Comparison of ENCODE assay signal across 8 cellular contexts in the genomic region with DNA sequence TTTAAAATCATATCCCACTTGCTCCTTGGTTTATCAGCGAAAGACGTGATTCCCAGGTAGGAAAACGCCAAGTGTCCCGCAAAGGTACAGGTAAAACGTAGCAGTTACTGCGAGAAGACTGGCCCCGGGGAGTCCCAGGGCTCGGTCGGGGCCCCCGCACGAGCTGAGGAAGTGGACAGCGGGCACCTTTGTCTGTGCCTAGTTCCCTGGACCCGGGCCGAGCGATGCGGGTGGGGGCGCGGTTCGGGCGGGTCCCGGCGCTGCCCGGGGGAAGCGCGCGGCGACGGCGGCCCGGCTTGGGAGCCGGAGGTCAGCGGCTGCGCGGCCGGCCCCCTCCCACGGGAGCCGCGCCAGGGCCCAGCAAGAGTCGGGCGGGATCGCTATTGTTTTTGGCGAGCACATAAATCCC. TPM values are rescaled to one million over a fixed set of nuclear protein-coding genes. Genes with fewer than 3 reads are reported as not detected.
DNase-seq lines count a peak whose midpoint lies in the region; ATAC-seq, FAIRE-seq and TF ChIP-seq lines count a peak whose summit lies in the region.

No MANE protein-coding gene starts in this region.

- peaks cover 14% of the 10 kb centered on the region for H3K4me1 Mint-ChIP-seq in stimulated activated naive CD8-positive, alpha-beta T cell treated with anti-CD3 and anti-CD28 coated beads, Interleukin-15, Interleukin-2, amounts not matched to agents 100 ng/mL and 50 ng/mL, for 24 hours (ENCODE audit: low read depth)

- 0% methylated on average over 14 of the region's 42 CpGs; no CpG with 5 or more reads in 1 of the 2 experiments for WGBS in IMR-90 (ENCODE audit: extremely low coverage in 2 of 2, insufficient read length in 1 of 2), 2 experiments
- 0 to 2% methylated on average over 9 to 42 of the region's 42 CpGs for WGBS in body of pancreas, 2 donors

- peak overlapping the region; percentile 99 for H3K4me2 ChIP-seq in IMR-90 (ENCODE audit: low read depth, low read length)
- H3K4me2 ChIP-seq in keratinocyte (ENCODE audit: control insufficient read depth, extremely low read depth, insufficient read depth, low read depth, low read length): peak overlapping the region; percentile 93

- CTCF ChIA-PET in IMR-90 (lab: Yijun Ruan, JAX): no interaction called here

- peaks cover 0 to 25% of the 10 kb centered on the region in 2 experiments; a peak in 2 of 4 replicates for H3K79me1 ChIP-seq in IMR-90 (ENCODE audit: low read depth in 1 of 2, low read length in 2 of 2)

- no peak for DNase-seq in GM06990 (ENCODE audit: extremely low read depth, insufficient read length)
- DNase-seq in IMR-90: no peak
- peak; percentile 71 to 87 (median 76) for DNase-seq in body of pancreas
- no peak for DNase-seq in keratinocyte (ENCODE audit: low read depth, low spot score)
- no peak for DNase-seq in SIG-M5 (lab: John Stamatoyannopoulos, UW)
- DNase-seq in NK-92 treated with Interleukin-12 subunit alpha and Interleukin-12 subunit beta, amount 100 ng/mL, for 24 hours (lab: John Stamatoyannopoulos, UW): no peak
- DNase-seq in epidermal melanocyte (ENCODE audit: insufficient read length, low spot score): no peak

- in situ Hi-C loops in IMR-90 (cut with MboI; ENCODE audit: low sequenced_read_pairs): no loop called here

- no peaks in the 10 kb centered on the region for H3K79me2 ChIP-seq in keratinocyte (ENCODE audit: control insufficient read depth, insufficient read depth, low read length)

- no peaks in the 10 kb centered on the region for H3K36me3 Mint-ChIP-seq in stimulated activated naive CD8-positive, alpha-beta T cell treated with anti-CD3 and anti-CD28 coated beads, Interleukin-15, Interleukin-2, amounts not matched to agents 100 ng/mL and 50 ng/mL, for 24 hours (ENCODE audit: low read depth)

- H3K18ac ChIP-seq in IMR-90 (ENCODE audit: low read depth, low read length): peak overlapping the region; percentile 77

- H3K4me3 ChIP-seq in GM06990 (replicated peaks; ENCODE audit: low read depth, low read length): peak overlapping the region; percentile 71
- H3K4me3 ChIP-seq in IMR-90 (ENCODE audit: insufficient read depth, low read depth, low read length): peak overlapping the region; percentile 82
- H3K4me3 ChIP-seq in body of pancreas: peak overlapping the region; percentile 50 to 86
- H3K4me3 ChIP-seq in keratinocyte (ENCODE audit: control insufficient read depth in 2 of 3, extremely low read depth in 1 of 3, insufficient read depth in 2 of 3, low read depth in 1 of 3, low read length in 3 of 3): peak overlapping the region; percentile 71 to 77 (median 76)

- peak overlapping the region in 1 of 2 experiments; percentile 72; a peak in 2 of 4 replicates for H4K8ac ChIP-seq in IMR-90 (ENCODE audit: low read depth in 2 of 2, low read length in 2 of 2)

- intact Hi-C loops in IMR-90 (cut with micrococcal nuclease): loop anchor here (5.0 kb wide), 1 partner anchor 49 kb away; no protein-coding TSS in a partner anchor
- intact Hi-C loops in body of pancreas (cut with DNase I): no loop called here

- peak overlapping the region; percentile 53 for H2AK9ac ChIP-seq in IMR-90 (replicated peaks; ENCODE audit: low read depth, low read length, poor library complexity)

- peak overlapping the region; percentile 29; the same call in 1 of the 2 replicates for H3K56ac ChIP-seq in IMR-90 (ENCODE audit: extremely low read depth, insufficient read depth, low read length)

- no TSS peak for BruUV-seq in IMR-90 (replicated peaks; lab: Mats Ljungman, UMichigan)

- H3K9me3 Mint-ChIP-seq in stimulated activated naive CD8-positive, alpha-beta T cell treated with anti-CD3 and anti-CD28 coated beads, Interleukin-15, Interleukin-2, amounts not matched to agents 100 ng/mL and 50 ng/mL, for 24 hours: no peaks in the 10 kb centered on the region

- POLR2A ChIA-PET in IMR-90 (lab: Charles Lee; ENCODE audit: unreplicated experiment): no interaction called here

- peaks cover 3% of the 10 kb centered on the region for H3K27me3 ChIP-seq in GM06990 (replicated peaks; ENCODE audit: control insufficient read depth, insufficient read depth, low read length)
- peaks cover 10% of the 10 kb centered on the region for H3K27me3 ChIP-seq in IMR-90 (ENCODE audit: control insufficient read depth, insufficient read depth, low read length)
- H3K27me3 ChIP-seq in body of pancreas: no peaks in the 10 kb centered on the region
- H3K27me3 ChIP-seq in keratinocyte (ENCODE audit: control insufficient read depth, extremely low read depth, insufficient read depth, low read length): peaks cover 7% of the 10 kb centered on the region

- H3K9me3 ChIP-seq in IMR-90 (ENCODE audit: control insufficient read depth, insufficient read depth, low read length): no peaks in the 10 kb centered on the region
- no peaks in the 10 kb centered on the region for H3K9me3 ChIP-seq in body of pancreas
- H3K9me3 ChIP-seq in keratinocyte (ENCODE audit: control insufficient read depth, low read depth, low read length): no peaks in the 10 kb centered on the region

- H4K91ac ChIP-seq in IMR-90 (ENCODE audit: insufficient read depth, low read depth, low read length): 0 out of 2 replicates have a peak overlapping the region, but pooled peaks have one; percentile 46

- H4K5ac ChIP-seq in IMR-90 (ENCODE audit: low read depth, low read length): peak overlapping the region; percentile 92

- H3K4me1 ChIP-seq in IMR-90 (ENCODE audit: control insufficient read depth, insufficient read depth, low read length): peaks cover 2% of the 10 kb centered on the region; the same call in 1 of the 2 replicates
- H3K4me1 ChIP-seq in body of pancreas: peaks cover 20% of the 10 kb centered on the region
- peaks cover 9% of the 10 kb centered on the region for H3K4me1 ChIP-seq in keratinocyte (ENCODE audit: control insufficient read depth, extremely low read depth, insufficient read depth, low read length)

- peak overlapping the region; percentile 77 for H3K4ac ChIP-seq in IMR-90 (ENCODE audit: low read depth, low read length)

- ATAC-seq in IMR-90 (ENCODE audit: low read depth) (peak; percentile 6), body of pancreas (peak; percentile 54)

- H4K20me1 ChIP-seq in IMR-90 (ENCODE audit: insufficient read depth, low read length) (peaks cover 16% of the 10 kb centered on the region; the same call in 1 of the 2 replicates), keratinocyte (ENCODE audit: control insufficient read depth, extremely low read depth, insufficient read depth, low read length) (no peaks in the 10 kb centered on the region)

- H3K27ac ChIP-seq in IMR-90 (ENCODE audit: insufficient read depth, low read length): peak overlapping the region; percentile 91
- peak overlapping the region; percentile 91 to 99 (median 98) for H3K27ac ChIP-seq in body of pancreas
- H3K27ac ChIP-seq in keratinocyte (ENCODE audit: control insufficient read depth, insufficient read depth, low read length): peak overlapping the region; percentile 40

- TF ChIP-seq CTCF in GM06990 (IDR thresholded peaks at IDR 0.05; ENCODE audit: insufficient read depth, low read length, poor library complexity, severe bottlenecking) (no peak), IMR-90 (conservative IDR thresholded peaks at IDR 0.05; ENCODE audit: low read depth, low read length) (no peak), body of pancreas (IDR thresholded peaks at IDR 0.05) (no peak), keratinocyte (optimal IDR thresholded peaks at IDR 0.05 in 1 of 3, IDR thresholded peaks at IDR 0.05 in 1 of 3, conservative IDR thresholded peaks at IDR 0.05 in 1 of 3; ENCODE audit: extremely low read depth in 1 of 3, insufficient read depth in 2 of 3, low read length in 3 of 3) (no peak)

- 0 out of 2 replicates have a peak overlapping the region, but pooled peaks have one; percentile 44 for H3K23ac ChIP-seq in IMR-90 (ENCODE audit: low read depth, low read length)

- H3K27ac Mint-ChIP-seq in stimulated activated naive CD8-positive, alpha-beta T cell treated with anti-CD3 and anti-CD28 coated beads, Interleukin-15, Interleukin-2, amounts not matched to agents 100 ng/mL and 50 ng/mL, for 24 hours: no peak overlapping the region

- H3K27me3 Mint-ChIP-seq in stimulated activated naive CD8-positive, alpha-beta T cell treated with anti-CD3 and anti-CD28 coated beads, Interleukin-15, Interleukin-2, amounts not matched to agents 100 ng/mL and 50 ng/mL, for 24 hours: peaks cover 38% of the 10 kb centered on the region

- H2BK120ac ChIP-seq in IMR-90 (ENCODE audit: low read depth, low read length): peak overlapping the region; percentile 75; the same call in 1 of the 2 replicates

- peak overlapping the region; percentile 95 for H2AFZ ChIP-seq in IMR-90 (replicated peaks; ENCODE audit: low read length, poor library complexity)
- peak overlapping the region; percentile 87 for H2AFZ ChIP-seq in keratinocyte (ENCODE audit: control insufficient read depth, low read length)

- H2BK5ac ChIP-seq in IMR-90 (ENCODE audit: low read depth, low read length, poor library complexity, severe bottlenecking): peak overlapping the region; percentile 87

- H2AK5ac ChIP-seq in IMR-90 (ENCODE audit: low read depth, low read length): peak overlapping the region; percentile 59; the same call in 1 of the 2 replicates

- peak overlapping the region; percentile 84; the same call in 1 of the 2 replicates for H3K14ac ChIP-seq in IMR-90 (replicated peaks; ENCODE audit: low read depth, low read length)

- peak overlapping the region; percentile 81 for H3K9ac ChIP-seq in IMR-90 (ENCODE audit: low read depth, low read length)
- peak overlapping the region; percentile 64 for H3K9ac ChIP-seq in keratinocyte (ENCODE audit: control insufficient read depth, extremely low read depth, insufficient read depth, low read length)

- H3K9me1 ChIP-seq in IMR-90 (ENCODE audit: insufficient read depth, low read length) (no peaks in the 10 kb centered on the region; the same call in 1 of the 2 replicates), keratinocyte (ENCODE audit: control insufficient read depth, extremely low read depth, insufficient read depth, low read length) (no peaks in the 10 kb centered on the region)

- no peak for TF ChIP-seq RAD21 in IMR-90 (IDR thresholded peaks at IDR 0.05; ENCODE audit: low read length)

- H3K36me3 ChIP-seq in GM06990 (ENCODE audit: control insufficient read depth, insufficient read depth, low read length) (no peaks in the 10 kb centered on the region), IMR-90 (ENCODE audit: control insufficient read depth, insufficient read depth, low read length) (no peaks in the 10 kb centered on the region), body of pancreas (replicated peaks in 1 of 2; ENCODE audit: insufficient read depth in 1 of 2, low read depth in 2 of 2) (no peaks in the 10 kb centered on the region), keratinocyte (ENCODE audit: control insufficient read depth in 2 of 2, extremely low read depth in 1 of 2, insufficient read depth in 2 of 2, low read length in 2 of 2) (no peaks in the 10 kb centered on the region)

- dilution Hi-C loops in IMR-90 (cut with HindIII; ENCODE audit: low sequenced_read_pairs, unreplicated experiment): no loop called here
- dilution Hi-C loops in keratinocyte (cut with MboI; ENCODE audit: extremely low pct_ligation_motif_present, low sequenced_read_pairs): no loop called here

- peak overlapping the region; percentile 66 for H3K4me3 Mint-ChIP-seq in stimulated activated naive CD8-positive, alpha-beta T cell treated with anti-CD3 and anti-CD28 coated beads, Interleukin-15, Interleukin-2, amounts not matched to agents 100 ng/mL and 50 ng/mL, for 24 hours

- H2BK20ac ChIP-seq in IMR-90 (ENCODE audit: low read depth, low read length): no peak overlapping the region

- H2BK15ac ChIP-seq in IMR-90 (ENCODE audit: low read depth, low read length): no peak overlapping the region

- no peak for TF ChIP-seq POLR2A in IMR-90 (IDR thresholded peaks at IDR 0.05; ENCODE audit: low read depth, low read length)
- no peak for TF ChIP-seq POLR2A in body of pancreas (IDR thresholded peaks at IDR 0.05)

- no peak for FAIRE-seq in keratinocyte (lab: Jason Lieb, UNC)

RNA-seq across cellular contexts. Expression of gene NEO1, which starts 0.9 kb away (rescaled TPM):
- 16.3 and 18.3 TPM in 2 replicates for total RNA-seq in IMR-90 (2012; rRNA removed)
- 18.5 and 19.3 TPM in 2 replicates for polyA plus RNA-seq in IMR-90 (2012; rRNA removed)
- polyA plus RNA-seq in IMR-90 (2012; cell fraction: cytosol; rRNA removed): 6.7 and 15.3 TPM in 2 replicates
- 14.0 and 17.8 TPM in 2 replicates for polyA plus RNA-seq in IMR-90 (2012; cell fraction: nucleus; rRNA removed; ENCODE audit: low replicate concordance)
- 10 to 100 TPM; 18.2 to 29.7 TPM for total RNA-seq in body of pancreas
- polyA plus RNA-seq in keratinocyte: 2.8 to 6.3 TPM (median 4.4 TPM) in 3 replicates
- 10.3 TPM for polyA plus RNA-seq in keratinocyte (2011; ENCODE audit: low read depth)
- polyA plus RNA-seq in keratinocyte (2011; cell fraction: cytosol; rRNA removed): 2.6 and 3.1 TPM in 2 replicates
- polyA plus RNA-seq in keratinocyte (2011; cell fraction: nucleus; rRNA removed): 15.0 and 18.5 TPM in 2 replicates
- polyA plus RNA-seq in keratinocyte (2012; ENCODE audit: low replicate concordance): 8.0 and 9.3 TPM in 2 replicates
- polyA minus RNA-seq in keratinocyte: 7.5 to 34.0 TPM (median 13.6 TPM) in 3 replicates
- polyA minus RNA-seq in keratinocyte (2011; cell fraction: cytosol; rRNA and poly(A)+ RNA removed): 3.6 TPM
- polyA minus RNA-seq in keratinocyte (2011; cell fraction: nucleus; rRNA and poly(A)+ RNA removed): 9.9 and 20.9 TPM in 2 replicates

Comparison
In these comparisons a context has a peak if more than half of its experiments do, and no peak if none do; other contexts are left out.
1. DNase-seq: peak in body of pancreas (4 of 4); none in GM06990 (single experiment), IMR-90 (single experiment), keratinocyte (single experiment), SIG-M5 (single experiment), NK-92 treated with Interleukin-12 subunit alpha and Interleukin-12 subunit beta, amount 100 ng/mL, for 24 hours (single experiment) and epidermal melanocyte (single experiment).
2. H3K27ac ChIP-seq: peak in every context shown above with its lines; median percentile 98 in body of pancreas; 91 in IMR-90; 40 in keratinocyte.
3. Peak in every context shown above with its lines, with median percentiles within 50 percentile points of each other: H3K4me3 ChIP-seq.